8 cellular contexts compared by ENCODE assay signal in the genomic region with DNA sequence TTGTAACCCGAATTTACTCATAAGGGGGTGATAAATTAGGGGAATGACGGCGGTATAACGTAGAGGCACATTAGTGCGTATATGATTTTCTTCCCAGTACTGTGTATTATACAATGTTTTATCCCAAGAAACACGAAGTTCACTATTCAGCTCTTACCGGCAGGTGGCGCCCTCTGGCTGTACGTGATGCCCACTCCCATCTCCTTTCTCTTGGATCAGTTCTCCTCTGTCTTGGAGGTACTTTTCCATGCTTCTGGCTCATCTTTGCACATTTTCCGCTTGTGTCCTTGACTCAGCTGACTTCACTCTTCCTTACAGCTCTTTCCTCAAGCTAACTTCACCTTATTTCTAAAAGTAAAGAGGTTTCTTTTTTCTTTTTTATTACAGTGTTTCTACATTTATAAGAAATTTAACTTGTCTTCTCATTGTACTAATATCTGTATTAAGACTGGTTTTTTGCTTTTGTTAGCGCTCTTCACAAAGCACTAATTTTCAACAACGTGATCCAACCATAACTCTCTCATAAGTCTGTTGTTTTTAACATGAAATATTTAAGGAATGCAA. TPM values are rescaled to one million over a fixed set of nuclear protein-coding genes. Genes with fewer than 3 reads are reported as not detected.
A peak's percentile ranks its signal among the peaks of the same experiment; 100 is the strongest.
DNase-seq lines count a peak whose midpoint lies in the region; ATAC-seq and TF ChIP-seq lines count a peak whose summit lies in the region.

No MANE protein-coding gene starts in this region.

- peak; percentile 94 for TF ChIP-seq CTCF in CD4-positive, alpha-beta T cell (IDR thresholded peaks at IDR 0.05)
- peak; percentile 79 to 98 (median 91) for TF ChIP-seq CTCF in dorsolateral prefrontal cortex (IDR thresholded peaks at IDR 0.05 in 54 of 56, conservative IDR thresholded peaks at IDR 0.05 in 2 of 56; ENCODE audit: low read depth in 1 of 56, partially characterized antibody in 56 of 56)

- peak overlapping the region in 5 of 59 donors; percentile 1 to 22 (median 18) for H3K4me3 ChIP-seq in dorsolateral prefrontal cortex

- H3K9me3 ChIP-seq in CD4-positive, alpha-beta T cell (ENCODE audit: control insufficient read depth, low read length) = no peaks in the 10 kb centered on the region

- no peak overlapping the region for H3K27ac Mint-ChIP-seq in CD4-positive, alpha-beta T cell

- no peak overlapping the region for H3K27ac ChIP-seq in CD4-positive, alpha-beta T cell (ENCODE audit: low read depth, low read length)
- H3K27ac ChIP-seq in dorsolateral prefrontal cortex = no peak overlapping the region

- peaks cover 4% of the 10 kb centered on the region for H3K27me3 Mint-ChIP-seq in CD4-positive, alpha-beta T cell

- H3K4me1 Mint-ChIP-seq in CD4-positive, alpha-beta T cell (ENCODE audit: low read depth) = peaks cover 5% of the 10 kb centered on the region

- intact Hi-C loops in CD4-positive, alpha-beta T cell (cut with DNase I, micrococcal nuclease) = loop anchor here in 1 of 2 experiments (2.0 to 10.0 kb wide), 4 partner anchors 98 to 494 kb away; no protein-coding TSS in a partner anchor
- intact Hi-C loops in dorsolateral prefrontal cortex (cut with DNase I) = loop anchor here (5.0 kb wide), 2 partner anchors 98 to 208 kb away; no protein-coding TSS in a partner anchor

- POLR2A ChIA-PET in CD4-positive, alpha-beta T cell (lab: Charles Lee) = interaction anchor here (0.5 to 0.6 kb wide), 2 partner anchors 373 to 743 kb away, joined by 3 read pairs; a partner anchor contains a TSS

- H3K4me3 Mint-ChIP-seq in CD4-positive, alpha-beta T cell = no peak overlapping the region

- peak; percentile 71 for ATAC-seq in CD4-positive, alpha-beta T cell (ENCODE audit: poor library complexity)
- ATAC-seq in HG02588 (IDR thresholded peaks at IDR 0.05; ENCODE audit: unreplicated experiment) = peak; percentile 69
- no peak for ATAC-seq in HG03521 (IDR thresholded peaks at IDR 0.05; ENCODE audit: unreplicated experiment)

- peaks cover 2% of the 10 kb centered on the region for H3K9me3 Mint-ChIP-seq in CD4-positive, alpha-beta T cell

- H3K27me3 ChIP-seq in CD4-positive, alpha-beta T cell (ENCODE audit: control insufficient read depth, insufficient read depth, low read length) = no peaks in the 10 kb centered on the region
- peaks cover 0 to 13% (median 0%) of the 10 kb centered on the region in 45 donors for H3K27me3 ChIP-seq in dorsolateral prefrontal cortex

- CTCF ChIA-PET in CD4-positive, alpha-beta T cell (lab: Charles Lee) = interaction anchor here (0.5 to 1.6 kb wide), 21 partner anchors 9 to 470 kb away, joined by 3 to 11 read pairs (median 3); a partner anchor contains a TSS

- DNase-seq in CD4-positive, alpha-beta T cell = peak; percentile 59 to 79 (median 63)
- DNase-seq in NCI-H524 (lab: John Stamatoyannopoulos, UW) (peak; percentile 74 to 79), dorsolateral prefrontal cortex (peak; percentile 72 to 94 (median 82)), lung microvascular endothelial cell (ENCODE audit: low read depth in 2 of 2) (peak; percentile 73)
- DNase-seq in activated CD4-positive, alpha-beta T cell treated with anti-CD3 and anti-CD28 coated beads, Interleukin-2, amount 50 U/mL, for 4 hours = peak; percentile 69 to 73
- peak; percentile 35 for DNase-seq in stimulated activated CD8-positive, alpha-beta memory T cell treated with anti-CD3 and anti-CD28 coated beads, Interleukin-12 subunit alpha, Interleukin-12 subunit beta, amount 100 ng/mL, for 4 hours (ENCODE audit: low read depth)

- H3K36me3 Mint-ChIP-seq in CD4-positive, alpha-beta T cell (ENCODE audit: low read depth) = no peaks in the 10 kb centered on the region

RNA-seq across cellular contexts. Expression of gene TMEM176B, which starts 21.3 kb away (rescaled TPM):
- total RNA-seq in CD4-positive, alpha-beta T cell = not detected
- total RNA-seq in dorsolateral prefrontal cortex (10 to 100 TPM in 119 of 120 experiments, 1 to 10 TPM in 1; 8.7 to 61.1 (median 22.7) TPM), lung microvascular endothelial cell (not detected in 2 replicates)

RNA-seq across cellular contexts. Expression of gene TMEM176A, which starts 21.7 kb away (rescaled TPM):
- total RNA-seq in CD4-positive, alpha-beta T cell = not detected
- total RNA-seq in dorsolateral prefrontal cortex (10 to 100 TPM in 114 of 120 experiments, 1 to 10 TPM in 6; 8.9 to 42.5 (median 18.8) TPM), lung microvascular endothelial cell (not detected in 2 replicates)

RNA-seq across cellular contexts. Expression of gene GIMAP5, which starts 41.6 kb away (rescaled TPM):
- 10 to 100 TPM; 31.3 to 35.2 TPM for total RNA-seq in CD4-positive, alpha-beta T cell
- 10 to 100 TPM in 27 of 120 experiments, 1 to 10 TPM in 93; 2.5 to 28.1 (median 7.3) TPM for total RNA-seq in dorsolateral prefrontal cortex
- total RNA-seq in lung microvascular endothelial cell = 187 and 435 TPM in 2 replicates
